In genomic region chr9:129102095-129102525, GRCh38 we compare ENCODE assay signal across 21 cellular contexts.
"Had no signal": no experiment of that assay in that cellular context is flagged by ENCODE, and none has a peak within 500 bp of the region (broad histone marks: within the 10 kb centered on the region; RNA-seq: fewer than 3 reads in every experiment).

No MANE protein-coding gene starts in this region.

- ATAC-seq: natural killer cell treated with Interleukin-12 subunit alpha and Interleukin-12 subunit beta and Interleukin-15 and Interleukin-18, amount 100 ng/mL, for 72 hours had no signal

- H3K27ac ChIP-seq: cardiac muscle cell, colonic mucosa, heart left ventricle, lower lobe of right lung, right atrium auricular region, stomach, thoracic aorta, transverse colon had no signal

- H3K4me3 ChIP-seq: cardiac muscle cell, colonic mucosa, heart left ventricle, lower lobe of right lung, right atrium auricular region, stomach, thoracic aorta, transverse colon had no signal

- H3K9me3 Mint-ChIP-seq: endodermal cell; natural killer cell treated with Interleukin-12 subunit alpha and Interleukin-12 subunit beta and Interleukin-15 and Interleukin-18, amount 100 ng/mL, for 72 hours had no signal

- H3K36me3 Mint-ChIP-seq: natural killer cell treated with Interleukin-12 subunit alpha and Interleukin-12 subunit beta and Interleukin-15 and Interleukin-18, amount 100 ng/mL, for 72 hours had no signal

- H3K27ac Mint-ChIP-seq: endodermal cell; natural killer cell treated with Interleukin-12 subunit alpha and Interleukin-12 subunit beta and Interleukin-15 and Interleukin-18, amount 100 ng/mL, for 72 hours had no signal

- FAIRE-seq: islet of Langerhans had no signal

- DNase-seq: colonic mucosa; dermis blood vessel endothelial cell; effector CD4-positive, alpha-beta T cell; endodermal cell; foreskin melanocyte; heart left ventricle; hypothalamus; kidney glomerular epithelial cell; lower lobe of right lung; mesenchymal stem cell; midbrain; stimulated activated CD4-positive, alpha-beta T cell treated with anti-CD3 and anti-CD28 coated beads, Interleukin-4, amount 100 ng/mL, for 1 hour; stimulated activated naive CD4-positive, alpha-beta T cell; stomach; substantia nigra; transverse colon had no signal

- H3K9me3 ChIP-seq: colonic mucosa, heart left ventricle, lower lobe of right lung, right atrium auricular region, stomach, thoracic aorta, transverse colon had no signal

- H3K4me1 Mint-ChIP-seq: endodermal cell had no signal

- H3K36me3 ChIP-seq: cardiac muscle cell, colonic mucosa had no signal

- H3K27me3 ChIP-seq: cardiac muscle cell, colonic mucosa, heart left ventricle, right atrium auricular region, stomach, transverse colon had no signal

- H3K27me3 Mint-ChIP-seq: natural killer cell treated with Interleukin-12 subunit alpha and Interleukin-12 subunit beta and Interleukin-15 and Interleukin-18, amount 100 ng/mL, for 72 hours had no signal

- H3K4me3 Mint-ChIP-seq: endodermal cell; natural killer cell treated with Interleukin-12 subunit alpha and Interleukin-12 subunit beta and Interleukin-15 and Interleukin-18, amount 100 ng/mL, for 72 hours had no signal

- H3K4me1 ChIP-seq: colonic mucosa, lower lobe of right lung had no signal
